Comparison of ENCODE assay signal across 1 cellular context in genomic region chr19:51970718-51971117, GRCh38.
TF ChIP-seq lines count a peak whose summit lies in the region.

No MANE protein-coding gene starts in this region.

TF ChIP-seq in HepG2, 621 proteins besides CTCF, POLR2A, EP300 and RAD21:
- TF ChIP-seq PHB2 (IDR thresholded peaks at IDR 0.05; ENCODE audit: partially characterized antibody) (no peak), ZNF747 (CRISPR knock-in tag; IDR thresholded peaks at IDR 0.05; ENCODE audit: borderline replicate concordance) (no peak), ADNP (CRISPR knock-in tag; IDR thresholded peaks at IDR 0.05) (no peak), KMT2A (CRISPR knock-in tag; IDR thresholded peaks at IDR 0.05) (no peak), ZNF317 (CRISPR knock-in tag; IDR thresholded peaks at IDR 0.05) (peak; percentile 92)
- TF ChIP-seq, protein P1, sequence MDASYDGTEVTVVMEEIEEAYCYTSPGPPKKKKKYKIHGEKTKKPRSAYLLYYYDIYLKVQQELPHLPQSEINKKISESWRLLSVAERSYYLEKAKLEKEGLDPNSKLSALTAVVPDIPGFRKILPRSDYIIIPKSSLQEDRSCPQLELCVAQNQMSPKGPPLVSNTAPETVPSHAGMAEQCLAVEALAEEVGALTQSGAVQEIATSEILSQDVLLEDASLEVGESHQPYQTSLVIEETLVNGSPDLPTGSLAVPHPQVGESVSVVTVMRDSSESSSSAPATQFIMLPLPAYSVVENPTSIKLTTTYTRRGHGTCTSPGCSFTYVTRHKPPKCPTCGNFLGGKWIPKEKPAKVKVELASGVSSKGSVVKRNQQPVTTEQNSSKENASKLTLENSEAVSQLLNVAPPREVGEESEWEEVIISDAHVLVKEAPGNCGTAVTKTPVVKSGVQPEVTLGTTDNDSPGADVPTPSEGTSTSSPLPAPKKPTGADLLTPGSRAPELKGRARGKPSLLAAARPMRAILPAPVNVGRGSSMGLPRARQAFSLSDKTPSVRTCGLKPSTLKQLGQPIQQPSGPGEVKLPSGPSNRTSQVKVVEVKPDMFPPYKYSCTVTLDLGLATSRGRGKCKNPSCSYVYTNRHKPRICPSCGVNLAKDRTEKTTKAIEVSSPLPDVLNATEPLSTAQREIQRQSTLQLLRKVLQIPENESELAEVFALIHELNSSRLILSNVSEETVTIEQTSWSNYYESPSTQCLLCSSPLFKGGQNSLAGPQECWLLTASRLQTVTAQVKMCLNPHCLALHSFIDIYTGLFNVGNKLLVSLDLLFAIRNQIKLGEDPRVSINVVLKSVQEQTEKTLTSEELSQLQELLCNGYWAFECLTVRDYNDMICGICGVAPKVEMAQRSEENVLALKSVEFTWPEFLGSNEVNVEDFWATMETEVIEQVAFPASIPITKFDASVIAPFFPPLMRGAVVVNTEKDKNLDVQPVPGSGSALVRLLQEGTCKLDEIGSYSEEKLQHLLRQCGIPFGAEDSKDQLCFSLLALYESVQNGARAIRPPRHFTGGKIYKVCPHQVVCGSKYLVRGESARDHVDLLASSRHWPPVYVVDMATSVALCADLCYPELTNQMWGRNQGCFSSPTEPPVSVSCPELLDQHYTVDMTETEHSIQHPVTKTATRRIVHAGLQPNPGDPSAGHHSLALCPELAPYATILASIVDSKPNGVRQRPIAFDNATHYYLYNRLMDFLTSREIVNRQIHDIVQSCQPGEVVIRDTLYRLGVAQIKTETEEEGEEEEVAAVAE (CRISPR knock-in tag; IDR thresholded peaks at IDR 0.05; ENCODE audit: borderline replicate concordance) = no peak
